18 cellular contexts compared by ENCODE assay signal in the genomic region with DNA sequence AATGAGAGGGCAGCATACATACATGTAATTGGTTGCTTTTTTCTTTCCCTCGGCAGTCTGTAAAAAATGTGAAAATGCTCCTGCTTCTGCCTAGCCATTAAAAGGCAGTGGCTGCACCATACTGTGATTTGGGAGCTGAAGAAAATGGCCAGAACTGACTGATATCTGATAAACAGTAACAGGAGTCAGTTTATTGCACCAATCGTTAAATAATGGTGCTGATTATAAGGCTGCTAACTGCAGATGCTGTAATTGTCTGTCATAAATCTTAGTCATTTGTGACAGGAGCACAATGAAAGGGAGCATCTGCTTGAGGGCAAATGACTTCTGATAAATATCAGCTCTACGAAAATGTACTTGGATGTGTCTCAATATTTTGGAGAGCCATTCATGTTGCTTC.
DNase-seq lines count a peak whose midpoint lies in the region; ATAC-seq, FAIRE-seq and TF ChIP-seq lines count a peak whose summit lies in the region.
"Had no signal": no experiment of that assay in that cellular context is flagged by ENCODE, and none has a peak within 500 bp of the region (broad histone marks: within the 10 kb centered on the region; RNA-seq: fewer than 3 reads in every experiment).

No MANE protein-coding gene starts in this region.

- H3K27me3 Mint-ChIP-seq in glutamatergic neuron (ENCODE audit: unreplicated experiment) (peaks cover 1% of the 10 kb centered on the region), progenitor cell of endocrine pancreas (peaks cover 2% of the 10 kb centered on the region)

- no peaks in the 10 kb centered on the region for H3K36me3 ChIP-seq in kidney (ENCODE audit: control insufficient read depth in 1 of 2, insufficient read depth in 2 of 2, low read length in 2 of 2)

- no peak for ATAC-seq in HG02884 (IDR thresholded peaks at IDR 0.05; ENCODE audit: unreplicated experiment)
- ATAC-seq in HG02623 (IDR thresholded peaks at IDR 0.05; ENCODE audit: unreplicated experiment): no peak
- ATAC-seq: activated CD8-positive, alpha-beta memory T cell treated with anti-CD3 and anti-CD28 coated beads, Interleukin-2, amount 10 ng/mL, durations not matched to agents 7 days and 5 days; CD8-positive, alpha-beta T cell had no signal

- no peaks in the 10 kb centered on the region for H3K4me1 ChIP-seq in kidney (ENCODE audit: control insufficient read depth in 1 of 2, insufficient read depth in 1 of 2, low read depth in 1 of 2, low read length in 2 of 2)
- H3K4me1 ChIP-seq: parathyroid adenoma had no signal

- peaks cover 16% of the 10 kb centered on the region for H3K4me1 Mint-ChIP-seq in glutamatergic neuron (ENCODE audit: low read depth, unreplicated experiment)
- peaks cover 1% of the 10 kb centered on the region for H3K4me1 Mint-ChIP-seq in progenitor cell of endocrine pancreas (ENCODE audit: low read depth)
- H3K4me1 Mint-ChIP-seq: activated CD8-positive, alpha-beta memory T cell treated with anti-CD3 and anti-CD28 coated beads, Interleukin-2, amount 10 ng/mL, durations not matched to agents 7 days and 5 days had no signal

- H3K9me3 ChIP-seq in kidney (ENCODE audit: control insufficient read depth in 1 of 2, low read length in 2 of 2): no peaks in the 10 kb centered on the region

- peak overlapping the region; percentile 73 for H3K4me3 Mint-ChIP-seq in glutamatergic neuron (ENCODE audit: unreplicated experiment)
- no peak overlapping the region for H3K4me3 Mint-ChIP-seq in progenitor cell of endocrine pancreas (ENCODE audit: low read depth)
- H3K4me3 Mint-ChIP-seq: activated CD8-positive, alpha-beta memory T cell treated with anti-CD3 and anti-CD28 coated beads, Interleukin-2, amount 10 ng/mL, durations not matched to agents 7 days and 5 days; CD8-positive, alpha-beta T cell had no signal

- intact Hi-C loops in kidney (cut with DNase I): no loop called here

- no peak overlapping the region for H3K27ac ChIP-seq in kidney (ENCODE audit: low read depth in 2 of 2, low read length in 2 of 2)
- H3K27ac ChIP-seq: parathyroid adenoma had no signal

- FAIRE-seq in kidney (lab: Jason Lieb, UNC): no peak

- H3K27ac Mint-ChIP-seq in glutamatergic neuron (ENCODE audit: unreplicated experiment): peak overlapping the region; percentile 13
- no peak overlapping the region for H3K27ac Mint-ChIP-seq in progenitor cell of endocrine pancreas
- H3K27ac Mint-ChIP-seq: activated CD8-positive, alpha-beta memory T cell treated with anti-CD3 and anti-CD28 coated beads, Interleukin-2, amount 10 ng/mL, durations not matched to agents 7 days and 5 days; CD8-positive, alpha-beta T cell had no signal

- H3K9me3 Mint-ChIP-seq in glutamatergic neuron (ENCODE audit: unreplicated experiment): no peaks in the 10 kb centered on the region
- H3K9me3 Mint-ChIP-seq in progenitor cell of endocrine pancreas (ENCODE audit: low read depth): no peaks in the 10 kb centered on the region
- H3K9me3 Mint-ChIP-seq: CD8-positive, alpha-beta T cell had no signal

- H3K36me3 Mint-ChIP-seq in glutamatergic neuron (ENCODE audit: unreplicated experiment): no peaks in the 10 kb centered on the region
- H3K36me3 Mint-ChIP-seq in progenitor cell of endocrine pancreas (ENCODE audit: insufficient read depth): no peaks in the 10 kb centered on the region
- H3K36me3 Mint-ChIP-seq: activated CD8-positive, alpha-beta memory T cell treated with anti-CD3 and anti-CD28 coated beads, Interleukin-2, amount 10 ng/mL, durations not matched to agents 7 days and 5 days; CD8-positive, alpha-beta T cell had no signal

- peak; percentile 16 for DNase-seq in DMS153 treated with DMSO at 0.1 percent for 48 hours (lab: John Stamatoyannopoulos, UW; ENCODE audit: unreplicated experiment)
- peak; percentile 100 for DNase-seq in NCI-H146 (lab: John Stamatoyannopoulos, UW)
- peak; percentile 17 for DNase-seq in NCI-H774 (lab: John Stamatoyannopoulos, UW)
- no peak for DNase-seq in glutamatergic neuron
- DNase-seq in kidney: no peak
- no peak for DNase-seq in progenitor cell of endocrine pancreas (ENCODE audit: low spot score, unreplicated experiment)
- DNase-seq: activated CD8-positive, alpha-beta memory T cell treated with anti-CD3 and anti-CD28 coated beads, Interleukin-2, amount 10 ng/mL, durations not matched to agents 7 days and 5 days; CD8-positive, alpha-beta T cell; GOT3; IMR-90; MM.1S; NCI-H446; SIG-M5; stimulated activated CD4-positive, alpha-beta T cell treated with anti-CD3 and anti-CD28 coated beads, Interleukin-2, amount 100 ng/mL, for 48 hours had no signal

- no peak overlapping the region for H3K9ac ChIP-seq in kidney (ENCODE audit: low read length in 2 of 2)
- H3K9ac ChIP-seq: parathyroid adenoma had no signal

- no peak overlapping the region for H3K4me3 ChIP-seq in kidney (ENCODE audit: low read length in 2 of 2)
- H3K4me3 ChIP-seq: lung had no signal

- TF ChIP-seq CTCF in glutamatergic neuron (IDR thresholded peaks at IDR 0.05; ENCODE audit: partially characterized antibody, unreplicated experiment): no peak
- no peak for TF ChIP-seq CTCF in kidney (IDR thresholded peaks at IDR 0.05; ENCODE audit: borderline replicate concordance, extremely low read depth, insufficient read depth)
- TF ChIP-seq CTCF in progenitor cell of endocrine pancreas (IDR thresholded peaks at IDR 0.05; ENCODE audit: unreplicated experiment): no peak

Comparison
In these comparisons a context has a peak if more than half of its experiments do, and no peak if none do; other contexts are left out.
1. DNase-seq: peak in DMS153 treated with DMSO at 0.1 percent for 48 hours (single experiment), NCI-H146 (single experiment) and NCI-H774 (single experiment); none in glutamatergic neuron (single experiment), kidney (single experiment) and progenitor cell of endocrine pancreas (single experiment).